Comparison of ENCODE assay signal across 35 cellular contexts in the genomic region with DNA sequence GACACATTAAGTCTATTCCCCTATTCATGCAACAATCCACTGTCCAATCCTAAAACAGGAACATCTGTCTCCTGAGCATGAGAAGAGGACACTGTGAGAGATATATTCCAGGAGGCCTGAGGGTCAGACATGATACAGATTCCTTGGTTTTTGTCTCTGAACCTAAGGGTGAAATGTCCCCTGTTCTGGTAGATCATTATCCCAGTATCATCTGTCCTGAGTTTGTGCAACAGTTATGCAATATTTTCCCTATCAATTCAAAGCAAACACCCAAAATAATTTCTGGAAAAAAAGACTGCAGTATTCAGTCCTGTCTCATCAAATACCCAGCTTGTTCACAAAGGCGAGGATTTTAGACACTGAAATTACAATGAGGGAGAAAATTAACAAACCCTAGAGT.
"Had no signal": no experiment of that assay in that cellular context is flagged by ENCODE, and none has a peak within 500 bp of the region (broad histone marks: within the 10 kb centered on the region; RNA-seq: fewer than 3 reads in every experiment).

No MANE protein-coding gene starts in this region.

- H3K27ac Mint-ChIP-seq: activated B cell treated with CpG ODN at 0.5 μM for 24 hours; activated CD4-positive, alpha-beta memory T cell treated with anti-CD3 and anti-CD28 coated beads for 36 hours; activated CD4-positive, alpha-beta T cell treated with anti-CD3 and anti-CD28 coated beads, Interleukin-2, amount 10 ng/mL, durations not matched to agents 24 days and 14 days; activated CD8-positive, alpha-beta T cell treated with anti-CD3 and anti-CD28 coated beads for 36 hours; activated naive CD4-positive, alpha-beta T cell treated with anti-CD3 and anti-CD28 coated beads, Interleukin-2, amount 10 ng/mL, durations not matched to agents 7 days and 5 days; activated naive CD4-positive, alpha-beta T cell treated with anti-CD3 and anti-CD28 coated beads, Interleukin-2, amount 50 U/mL, for 24 hours; activated naive CD8-positive, alpha-beta T cell; activated naive CD8-positive, alpha-beta T cell treated with anti-CD3 and anti-CD28 coated beads, Interleukin-2, amount 10 ng/mL, durations not matched to agents 7 days and 5 days; activated naive CD8-positive, alpha-beta T cell treated with anti-CD3 and anti-CD28 coated beads, Interleukin-2, amount 50 U/mL, for 24 hours; activated T-cell treated with anti-CD3 and anti-CD28 coated beads, Interleukin-2, amount 50 U/mL, for 72 hours; activated T-helper 1 cell treated with anti-CD3 and anti-CD28 coated beads, Interleukin-12 subunit alpha, Interleukin-12 subunit beta, Interleukin-2, Interleukin-4 antibody, amounts not matched to agents 30 ng/mL and 10 ng/mL and 1 ng/mL, durations not matched to agents 14 hours and 24 hours and 36 hours; activated T-helper 17 cell treated with anti-CD3 and anti-CD28 coated beads, Interleukin-2, amount 50 U/mL, for 72 hours; brain; T-helper 1 cell treated with Interleukin-12 subunit alpha and Interleukin-12 subunit beta and Interleukin-4 antibody, amounts not matched to agents 30 μg/mL and 1 μg/mL, for 36 hours; T-helper 2 cell treated with Interferon-gamma antibody and Interleukin-4, amounts not matched to agents 5 μg/mL and 100 μg/mL, for 36 hours had no signal

- H3K27ac ChIP-seq: ascending aorta, cardiac muscle cell had no signal

- H3K4me1 ChIP-seq: ascending aorta had no signal

- H3K9me3 ChIP-seq: ascending aorta had no signal

- ATAC-seq: activated CD8-positive, alpha-beta T cell treated with anti-CD3 and anti-CD28 coated beads for 36 hours; activated naive CD8-positive, alpha-beta T cell treated with anti-CD3 and anti-CD28 coated beads, Interleukin-2, amount 50 U/mL, for 24 hours; activated T-cell treated with anti-CD3 and anti-CD28 coated beads, Interleukin-2, amount 50 U/mL, for 4 hours; activated T-cell treated with anti-CD3 and anti-CD28 coated beads, Interleukin-2, amount 50 U/mL, for 72 hours; activated T-helper 17 cell treated with anti-CD3 and anti-CD28 coated beads, Interleukin-2, amount 50 U/mL, for 72 hours had no signal

- H3K4me3 ChIP-seq: ascending aorta, cardiac muscle cell had no signal

- H3K36me3 ChIP-seq: ascending aorta, cardiac muscle cell had no signal

- H3K4me1 Mint-ChIP-seq: activated B cell treated with CpG ODN at 0.5 μM for 24 hours; activated naive CD4-positive, alpha-beta T cell treated with anti-CD3 and anti-CD28 coated beads, Interleukin-2, amount 50 U/mL, for 24 hours; activated naive CD8-positive, alpha-beta T cell treated with anti-CD3 and anti-CD28 coated beads, Interleukin-2, amount 50 U/mL, for 24 hours; activated T-helper 17 cell treated with anti-CD3 and anti-CD28 coated beads, Interleukin-2, amount 50 U/mL, for 72 hours; brain; central memory CD8-positive, alpha-beta T cell had no signal

- H3K9me3 Mint-ChIP-seq: activated B cell treated with CpG ODN at 0.5 μM for 24 hours; activated CD4-positive, alpha-beta memory T cell treated with anti-CD3 and anti-CD28 coated beads for 36 hours; activated CD4-positive, alpha-beta T cell treated with anti-CD3 and anti-CD28 coated beads, Interleukin-2, amount 10 ng/mL, durations not matched to agents 24 days and 14 days; activated CD8-positive, alpha-beta T cell treated with anti-CD3 and anti-CD28 coated beads for 36 hours; activated naive CD4-positive, alpha-beta T cell treated with anti-CD3 and anti-CD28 coated beads, Interleukin-2, amount 10 ng/mL, durations not matched to agents 7 days and 5 days; activated naive CD4-positive, alpha-beta T cell treated with anti-CD3 and anti-CD28 coated beads, Interleukin-2, amount 50 U/mL, for 24 hours; activated naive CD8-positive, alpha-beta T cell treated with anti-CD3 and anti-CD28 coated beads, Interleukin-2, amount 10 ng/mL, durations not matched to agents 7 days and 5 days; activated naive CD8-positive, alpha-beta T cell treated with anti-CD3 and anti-CD28 coated beads, Interleukin-2, amount 50 U/mL, for 24 hours; activated T-cell treated with anti-CD3 and anti-CD28 coated beads, Interleukin-2, amount 50 U/mL, for 4 hours; activated T-helper 1 cell treated with anti-CD3 and anti-CD28 coated beads, Interleukin-12 subunit alpha, Interleukin-12 subunit beta, Interleukin-2, Interleukin-4 antibody, amounts not matched to agents 30 ng/mL and 10 ng/mL and 1 ng/mL, durations not matched to agents 14 hours and 24 hours and 36 hours; activated T-helper 17 cell treated with anti-CD3 and anti-CD28 coated beads, Interleukin-2, amount 50 U/mL, for 72 hours; brain; central memory CD8-positive, alpha-beta T cell; T-helper 1 cell treated with Interleukin-12 subunit alpha and Interleukin-12 subunit beta and Interleukin-4 antibody, amounts not matched to agents 30 μg/mL and 1 μg/mL, for 36 hours; T-helper 2 cell treated with Interferon-gamma antibody and Interleukin-4, amounts not matched to agents 5 μg/mL and 100 μg/mL, for 36 hours had no signal

- H3K36me3 Mint-ChIP-seq: activated CD4-positive, alpha-beta memory T cell treated with anti-CD3 and anti-CD28 coated beads for 36 hours; activated naive CD4-positive, alpha-beta T cell treated with anti-CD3 and anti-CD28 coated beads, Interleukin-2, amount 10 ng/mL, durations not matched to agents 7 days and 5 days; activated naive CD4-positive, alpha-beta T cell treated with anti-CD3 and anti-CD28 coated beads, Interleukin-2, amount 50 U/mL, for 24 hours; activated naive CD8-positive, alpha-beta T cell treated with anti-CD3 and anti-CD28 coated beads, Interleukin-2, amount 10 ng/mL, durations not matched to agents 7 days and 5 days; brain had no signal

- DNase-seq: activated B cell treated with CpG ODN at 0.5 μM for 24 hours; activated CD4-positive, alpha-beta memory T cell treated with anti-CD3 and anti-CD28 coated beads for 36 hours; activated CD4-positive, alpha-beta T cell treated with anti-CD3 and anti-CD28 coated beads for 4 hours; activated CD4-positive, alpha-beta T cell treated with anti-CD3 and anti-CD28 coated beads, Interleukin-2, amount 10 ng/mL, durations not matched to agents 24 days and 14 days; activated CD4-positive, alpha-beta T cell treated with anti-CD3 and anti-CD28 coated beads, Interleukin-2, amount 50 U/mL, for 1 hour; activated CD4-positive, alpha-beta T cell treated with anti-CD3 and anti-CD28 coated beads, Interleukin-2, amount 50 U/mL, for 4 hours; activated CD4-positive, CD25-positive, alpha-beta regulatory T cell treated with anti-CD3 and anti-CD28 coated beads, Interleukin-2, amount 50 U/mL, for 72 hours; activated CD8-positive, alpha-beta memory T cell treated with anti-CD3 and anti-CD28 coated beads, Interleukin-2, amount 50 U/mL, for 4 hours; activated CD8-positive, alpha-beta T cell treated with anti-CD3 and anti-CD28 coated beads for 36 hours; activated gamma-delta T cell; activated naive CD4-positive, alpha-beta T cell treated with anti-CD3 and anti-CD28 coated beads, Interleukin-2, amount 10 ng/mL, durations not matched to agents 7 days and 5 days; activated naive CD4-positive, alpha-beta T cell treated with Interleukin-2 at 50 U/mL for 16 hours; activated naive CD8-positive, alpha-beta T cell treated with anti-CD3 and anti-CD28 coated beads, Interleukin-2, amount 10 ng/mL, durations not matched to agents 7 days and 5 days; activated naive CD8-positive, alpha-beta T cell treated with anti-CD3 and anti-CD28 coated beads, Interleukin-2, amount 50 U/mL, for 24 hours; activated T-cell treated with anti-CD3 and anti-CD28 coated beads for 4 hours; activated T-cell treated with anti-CD3 and anti-CD28 coated beads, Interleukin-2, amount 50 U/mL, for 1 hour; activated T-cell treated with anti-CD3 and anti-CD28 coated beads, Interleukin-2, amount 50 U/mL, for 4 hours; activated T-cell treated with anti-CD3 and anti-CD28 coated beads, Interleukin-2, amount 50 U/mL, for 72 hours; amygdala; anterior cingulate cortex; caudate nucleus; T-helper 1 cell; T-helper 2 cell; T-helper 9 cell had no signal

- H3K4me3 Mint-ChIP-seq: activated B cell treated with CpG ODN at 0.5 μM for 24 hours; activated CD4-positive, alpha-beta memory T cell treated with anti-CD3 and anti-CD28 coated beads for 36 hours; activated CD4-positive, alpha-beta T cell treated with anti-CD3 and anti-CD28 coated beads, Interleukin-2, amount 10 ng/mL, durations not matched to agents 24 days and 14 days; activated CD8-positive, alpha-beta T cell treated with anti-CD3 and anti-CD28 coated beads for 36 hours; activated naive CD4-positive, alpha-beta T cell treated with anti-CD3 and anti-CD28 coated beads, Interleukin-2, amount 10 ng/mL, durations not matched to agents 7 days and 5 days; activated naive CD4-positive, alpha-beta T cell treated with anti-CD3 and anti-CD28 coated beads, Interleukin-2, amount 50 U/mL, for 24 hours; activated naive CD8-positive, alpha-beta T cell; activated naive CD8-positive, alpha-beta T cell treated with anti-CD3 and anti-CD28 coated beads, Interleukin-2, amount 10 ng/mL, durations not matched to agents 7 days and 5 days; activated naive CD8-positive, alpha-beta T cell treated with anti-CD3 and anti-CD28 coated beads, Interleukin-2, amount 50 U/mL, for 24 hours; activated T-cell treated with anti-CD3 and anti-CD28 coated beads, Interleukin-2, amount 50 U/mL, for 4 hours; activated T-cell treated with anti-CD3 and anti-CD28 coated beads, Interleukin-2, amount 50 U/mL, for 72 hours; activated T-helper 1 cell treated with anti-CD3 and anti-CD28 coated beads, Interleukin-12 subunit alpha, Interleukin-12 subunit beta, Interleukin-2, Interleukin-4 antibody, amounts not matched to agents 30 ng/mL and 10 ng/mL and 1 ng/mL, durations not matched to agents 14 hours and 24 hours and 36 hours; activated T-helper 17 cell treated with anti-CD3 and anti-CD28 coated beads, Interleukin-2, amount 50 U/mL, for 72 hours; brain; central memory CD8-positive, alpha-beta T cell; T-helper 1 cell treated with Interleukin-12 subunit alpha and Interleukin-12 subunit beta and Interleukin-4 antibody, amounts not matched to agents 30 μg/mL and 1 μg/mL, for 36 hours; T-helper 2 cell treated with Interferon-gamma antibody and Interleukin-4, amounts not matched to agents 5 μg/mL and 100 μg/mL, for 36 hours had no signal

- H3K27me3 ChIP-seq: ascending aorta had no signal

- FAIRE-seq: TTC549 had no signal
